8 cellular contexts compared by ENCODE assay signal in the genomic region with DNA sequence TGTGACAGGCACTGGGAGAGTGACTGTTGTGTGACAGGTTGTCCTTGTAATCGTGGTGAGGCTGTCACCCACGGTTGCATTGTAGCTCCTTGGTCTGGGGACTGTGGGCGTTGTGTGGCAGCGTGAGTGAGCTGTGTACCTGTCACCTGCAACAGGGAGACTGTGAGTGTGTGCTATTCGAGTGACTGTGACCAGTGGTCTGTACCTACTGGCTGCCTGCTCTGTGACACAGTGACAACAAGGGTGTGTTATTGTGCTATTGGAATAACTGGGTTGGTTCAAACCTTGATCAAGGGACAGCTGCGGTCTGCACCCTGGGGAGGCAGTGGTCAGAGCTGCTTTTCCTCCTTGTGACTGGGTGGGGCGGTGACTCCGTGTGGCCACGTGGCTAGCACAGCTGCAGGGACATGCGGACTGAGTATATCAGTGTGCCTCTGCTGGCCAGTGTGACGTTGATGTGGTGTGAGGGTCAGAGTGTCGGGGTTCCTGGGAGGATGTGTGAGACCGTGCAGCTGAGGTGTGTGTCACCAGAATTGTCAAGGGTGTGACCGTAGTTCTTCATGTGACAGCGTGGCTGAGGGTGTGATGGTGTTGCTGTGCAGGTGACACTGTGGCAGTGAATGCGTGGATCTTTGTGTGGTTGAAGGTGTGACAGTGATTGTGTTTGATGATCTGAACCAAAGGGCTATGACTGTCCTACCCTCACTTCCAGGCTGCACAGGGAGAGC. TPM values are rescaled to one million over a fixed set of nuclear protein-coding genes. Genes with fewer than 3 reads are reported as not detected.
DNase-seq lines count a peak whose midpoint lies in the region; ATAC-seq, FAIRE-seq and TF ChIP-seq lines count a peak whose summit lies in the region.

No MANE protein-coding gene starts in this region.

- H3K27me3 ChIP-seq in colonic mucosa, result no peaks in the 10 kb centered on the region

- peak; percentile 80 to 81 for ATAC-seq in natural killer cell treated with Interleukin-12 subunit alpha and Interleukin-12 subunit beta and Interleukin-15 and Interleukin-18, amount 100 ng/mL, for 72 hours
- no peak for ATAC-seq in GM19328 (IDR thresholded peaks at IDR 0.05; ENCODE audit: unreplicated experiment)
- no peak for ATAC-seq in GM18498 (IDR thresholded peaks at IDR 0.05; ENCODE audit: unreplicated experiment)

- H3K4me3 ChIP-seq in colonic mucosa, result no peak overlapping the region

- TF ChIP-seq CTCF in colonic mucosa (IDR thresholded peaks at IDR 0.05), result no peak

- peak; percentile 91 for FAIRE-seq in HTR-8/SVneo (lab: Jason Lieb, UNC)

- intact Hi-C loops in colonic mucosa (cut with DNase I), result loop anchor here (5.0 kb wide), 1 partner anchor 47 kb away; no protein-coding TSS in a partner anchor

- H3K9ac ChIP-seq in colonic mucosa (ENCODE audit: low read depth in 2 of 2, low read length in 2 of 2), result peak overlapping the region; percentile 1 to 75

- peak overlapping the region in 1 of 2 donors; percentile 45 for H3K27ac Mint-ChIP-seq in natural killer cell treated with Interleukin-12 subunit alpha and Interleukin-12 subunit beta and Interleukin-15 and Interleukin-18, amount 100 ng/mL, for 72 hours

- peak overlapping the region; percentile 46 for H3K27ac ChIP-seq in colonic mucosa

- H3K4me3 Mint-ChIP-seq in natural killer cell treated with Interleukin-12 subunit alpha and Interleukin-12 subunit beta and Interleukin-15 and Interleukin-18, amount 100 ng/mL, for 72 hours, result peak overlapping the region; percentile 1

- no peaks in the 10 kb centered on the region for H3K36me3 Mint-ChIP-seq in natural killer cell treated with Interleukin-12 subunit alpha and Interleukin-12 subunit beta and Interleukin-15 and Interleukin-18, amount 100 ng/mL, for 72 hours

- peaks cover 7 to 11% of the 10 kb centered on the region in 2 donors for H3K27me3 Mint-ChIP-seq in natural killer cell treated with Interleukin-12 subunit alpha and Interleukin-12 subunit beta and Interleukin-15 and Interleukin-18, amount 100 ng/mL, for 72 hours

- H3K4me1 Mint-ChIP-seq in natural killer cell treated with Interleukin-12 subunit alpha and Interleukin-12 subunit beta and Interleukin-15 and Interleukin-18, amount 100 ng/mL, for 72 hours (ENCODE audit: low read depth in 2 of 2), result peaks cover 6 to 13% of the 10 kb centered on the region in 2 donors

- DNase-seq in Ammon's horn (ENCODE audit: low spot score), result peak; percentile 95
- no peak for DNase-seq in HTR-8/SVneo (ENCODE audit: insufficient read length, low spot score)
- peak; percentile 87 for DNase-seq in colonic mucosa
- no peak for DNase-seq in natural killer cell treated with Interleukin-12 subunit alpha and Interleukin-12 subunit beta and Interleukin-15 and Interleukin-18, amount 100 ng/mL, for 72 hours (ENCODE audit: low spot score)
- no peak for DNase-seq in cerebellar nuclear complex (lab: John Stamatoyannopoulos, UW)
- DNase-seq in NCI-H2029 (lab: John Stamatoyannopoulos, UW), result no peak

- H3K4me1 ChIP-seq in colonic mucosa, result peaks cover 7% of the 10 kb centered on the region

- H3K9me3 ChIP-seq in colonic mucosa, result no peaks in the 10 kb centered on the region

- no peaks in the 10 kb centered on the region for H3K9me3 Mint-ChIP-seq in natural killer cell treated with Interleukin-12 subunit alpha and Interleukin-12 subunit beta and Interleukin-15 and Interleukin-18, amount 100 ng/mL, for 72 hours

- no peaks in the 10 kb centered on the region for H3K36me3 ChIP-seq in colonic mucosa

RNA-seq across cellular contexts. Expression of a gene that starts 10.1 kb away (rescaled TPM):
- 10 to 100 TPM; 70.9 to 73.8 TPM for total RNA-seq in colonic mucosa
- total RNA-seq in natural killer cell treated with Interleukin-12 subunit alpha and Interleukin-12 subunit beta and Interleukin-15 and Interleukin-18, amount 100 ng/mL, for 72 hours, result under 1 TPM; 0.31 to 0.89 TPM

RNA-seq across cellular contexts. Expression of a gene that starts 15.8 kb away (rescaled TPM):
- total RNA-seq in colonic mucosa, result under 1 TPM; 0.19 to 0.27 TPM
- not detected for total RNA-seq in natural killer cell treated with Interleukin-12 subunit alpha and Interleukin-12 subunit beta and Interleukin-15 and Interleukin-18, amount 100 ng/mL, for 72 hours

RNA-seq across cellular contexts. Expression of a gene that starts 28.2 kb away (rescaled TPM):
- 10 to 100 TPM; 16.1 to 41.9 TPM for total RNA-seq in colonic mucosa
- 10 to 100 TPM; 15.9 to 32.3 TPM for total RNA-seq in natural killer cell treated with Interleukin-12 subunit alpha and Interleukin-12 subunit beta and Interleukin-15 and Interleukin-18, amount 100 ng/mL, for 72 hours

RNA-seq across cellular contexts. Expression of a gene that starts 39.6 kb away (rescaled TPM):
- 100 to 1,000 TPM in 1 of 2 donors, 10 to 100 TPM in 1; 78.5 to 121 TPM for total RNA-seq in colonic mucosa
- 100 to 1,000 TPM; 112 to 148 TPM for total RNA-seq in natural killer cell treated with Interleukin-12 subunit alpha and Interleukin-12 subunit beta and Interleukin-15 and Interleukin-18, amount 100 ng/mL, for 72 hours

RNA-seq across cellular contexts. Expression of a gene that starts 46.8 kb away (rescaled TPM):
- 1,000 to 10,000 TPM in 1 of 2 donors, 100 to 1,000 TPM in 1; 682 to 1,848 TPM for total RNA-seq in colonic mucosa
- 1,000 to 10,000 TPM; 1,328 to 1,513 TPM for total RNA-seq in natural killer cell treated with Interleukin-12 subunit alpha and Interleukin-12 subunit beta and Interleukin-15 and Interleukin-18, amount 100 ng/mL, for 72 hours

Comparison
In these comparisons a context has a peak if more than half of its experiments do, and no peak if none do; other contexts are left out.
1. DNase-seq: peak in Ammon's horn (single experiment) and colonic mucosa (single experiment); none in HTR-8/SVneo (single experiment), natural killer cell treated with Interleukin-12 subunit alpha and Interleukin-12 subunit beta and Interleukin-15 and Interleukin-18, amount 100 ng/mL, for 72 hours (single experiment), cerebellar nuclear complex (0 of 2) and NCI-H2029 (single experiment).
2. ATAC-seq: peak in natural killer cell treated with Interleukin-12 subunit alpha and Interleukin-12 subunit beta and Interleukin-15 and Interleukin-18, amount 100 ng/mL, for 72 hours (2 of 2); none in GM19328 (single experiment) and GM18498 (single experiment).
3. RNA of a gene that starts 10.1 kb away (total RNA-seq): 70.9 to 73.8 TPM in colonic mucosa; 0.31 to 0.89 TPM in natural killer cell treated with Interleukin-12 subunit alpha and Interleukin-12 subunit beta and Interleukin-15 and Interleukin-18, amount 100 ng/mL, for 72 hours; every median in the first group is over 10 times any median in the second.